Comparison of ENCODE assay signal across 9 cellular contexts in the genomic region with DNA sequence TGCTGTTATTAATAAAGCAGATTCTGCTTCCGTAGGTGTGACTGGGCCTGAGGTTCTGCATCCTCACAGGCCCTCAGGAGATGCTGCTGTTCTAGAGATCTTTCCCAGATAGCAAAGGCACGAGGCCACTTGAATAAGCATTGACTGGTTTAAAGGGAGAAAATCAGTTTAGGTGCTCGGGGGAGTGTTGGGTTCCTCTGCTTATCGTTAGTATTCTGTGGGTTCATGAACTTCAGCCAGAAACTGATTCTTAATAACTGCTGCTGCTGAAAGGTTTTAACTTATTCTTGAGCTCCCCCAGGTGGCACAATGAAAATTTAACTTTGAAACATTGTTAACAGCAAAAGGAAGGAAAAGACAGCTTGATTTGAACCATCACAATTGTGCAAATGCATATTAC. TPM values are rescaled to one million over a fixed set of nuclear protein-coding genes. Genes with fewer than 3 reads are reported as not detected.
DNase-seq lines count a peak whose midpoint lies in the region; ATAC-seq, FAIRE-seq and TF ChIP-seq lines count a peak whose summit lies in the region.
"Had no signal": no experiment of that assay in that cellular context is flagged by ENCODE, and none has a peak within 500 bp of the region (broad histone marks: within the 10 kb centered on the region; RNA-seq: fewer than 3 reads in every experiment).

No MANE protein-coding gene starts in this region.

- DNase-seq in DND-41 (no peak), HTR-8/SVneo (ENCODE audit: insufficient read length, low spot score) (peak; percentile 20), lung microvascular endothelial cell (ENCODE audit: low read depth in 2 of 2) (peak; percentile 35 to 60), cerebellum (ENCODE audit: low spot score) (no peak), A172 (ENCODE audit: low spot score) (no peak), NCI-H446 treated with DMSO at 0.1 percent for 48 hours (lab: John Stamatoyannopoulos, UW) (no peak)
- DNase-seq in activated naive CD8-positive, alpha-beta T cell treated with anti-CD3 and anti-CD28 coated beads for 36 hours, result no peak
- no peak for DNase-seq in effector CD4-positive, alpha-beta T cell
- DNase-seq: naive B cell had no signal

- peak overlapping the region; percentile 50 for H3K27ac Mint-ChIP-seq in activated naive CD8-positive, alpha-beta T cell treated with anti-CD3 and anti-CD28 coated beads for 36 hours

- H3K4me1 Mint-ChIP-seq in activated naive CD8-positive, alpha-beta T cell treated with anti-CD3 and anti-CD28 coated beads for 36 hours, result peaks cover 53% of the 10 kb centered on the region

- H3K4me1 ChIP-seq in DND-41 (ENCODE audit: insufficient read depth, low read length), result no peaks in the 10 kb centered on the region

- H3K4me3 Mint-ChIP-seq in activated naive CD8-positive, alpha-beta T cell treated with anti-CD3 and anti-CD28 coated beads for 36 hours, result no peak overlapping the region
- H3K4me3 Mint-ChIP-seq: naive B cell had no signal

- H3K9me3 Mint-ChIP-seq in activated naive CD8-positive, alpha-beta T cell treated with anti-CD3 and anti-CD28 coated beads for 36 hours, result no peaks in the 10 kb centered on the region
- H3K9me3 Mint-ChIP-seq: naive B cell had no signal

- H3K36me3 Mint-ChIP-seq in activated naive CD8-positive, alpha-beta T cell treated with anti-CD3 and anti-CD28 coated beads for 36 hours, result peaks cover 22% of the 10 kb centered on the region

- H4K20me1 ChIP-seq in DND-41 (ENCODE audit: insufficient read depth, low read length), result no peaks in the 10 kb centered on the region

- peak; percentile 55 for TF ChIP-seq CTCF in DND-41 (IDR thresholded peaks at IDR 0.05; ENCODE audit: borderline replicate concordance, extremely low read depth, low read length, poor library complexity, severe bottlenecking)

- H3K79me2 ChIP-seq in DND-41 (ENCODE audit: insufficient read depth, low read length), result no peaks in the 10 kb centered on the region

- no peaks in the 10 kb centered on the region for H3K27me3 Mint-ChIP-seq in activated naive CD8-positive, alpha-beta T cell treated with anti-CD3 and anti-CD28 coated beads for 36 hours

- H3K4me3 ChIP-seq in DND-41 (ENCODE audit: low read depth in 1 of 2, low read length in 2 of 2), result no peak overlapping the region

- no peak overlapping the region for H3K9ac ChIP-seq in DND-41 (ENCODE audit: low read depth, low read length)

- no peak overlapping the region for H2AFZ ChIP-seq in DND-41 (ENCODE audit: low read depth, low read length)

- H3K27me3 ChIP-seq in DND-41 (ENCODE audit: insufficient read depth, low read length, poor library complexity), result no peaks in the 10 kb centered on the region

- H3K36me3 ChIP-seq in DND-41 (ENCODE audit: insufficient read depth, low read length), result 0 out of 2 replicates have a peak, but pooled peaks cover 4% of the 10 kb centered on the region

- no peaks in the 10 kb centered on the region for H3K9me3 ChIP-seq in DND-41 (ENCODE audit: insufficient read depth, low read length, severe bottlenecking)

- no peak for FAIRE-seq in HTR-8/SVneo (lab: Jason Lieb, UNC)

- ATAC-seq in DND-41 (ENCODE audit: insufficient read depth, low read depth), result no peak

- no peak overlapping the region for H3K27ac ChIP-seq in DND-41 (ENCODE audit: low read length)

- no peak overlapping the region for H3K4me2 ChIP-seq in DND-41 (ENCODE audit: insufficient read depth, low read length)

RNA-seq across cellular contexts. Expression of a gene that starts 56.9 kb away (rescaled TPM):
- total RNA-seq in activated naive CD8-positive, alpha-beta T cell treated with anti-CD3 and anti-CD28 coated beads for 36 hours, result 10 to 100 TPM in 1 of 2 experiments, 1 to 10 TPM in 1; 9.6 to 10.2 TPM
- 91.1 and 225 TPM in 2 replicates for total RNA-seq in lung microvascular endothelial cell
- total RNA-seq in cerebellum, result 30.9 TPM
- 121 and 167 TPM in 2 replicates for total RNA-seq in A172 (2014; rRNA removed; shearing (Covaris generic))

Comparison
In these comparisons a context has a peak if more than half of its experiments do, and no peak if none do; other contexts are left out.
1. DNase-seq: peak in HTR-8/SVneo (single experiment) and lung microvascular endothelial cell (2 of 2); none in DND-41 (single experiment), activated naive CD8-positive, alpha-beta T cell treated with anti-CD3 and anti-CD28 coated beads for 36 hours (single experiment), cerebellum (single experiment), A172 (single experiment), NCI-H446 treated with DMSO at 0.1 percent for 48 hours (single experiment) and effector CD4-positive, alpha-beta T cell (single experiment).